In genomic region chr2:69729266-69729665, GRCh38 we compare ENCODE assay signal across 24 cellular contexts.
"Had no signal": no experiment of that assay in that cellular context is flagged by ENCODE, and none has a peak within 500 bp of the region (broad histone marks: within the 10 kb centered on the region; RNA-seq: fewer than 3 reads in every experiment).

No MANE protein-coding gene starts in this region.

- ATAC-seq: HepG2, Panc1, PC-3 had no signal

- DNase-seq: IMR-90; Karpas-422; KG1; MM.1S; NCI-H1092 treated with DMSO at 0.1 percent for 48 hours; NCI-H1436; NCI-H187; NCI-H2029; NCI-H2081 treated with DMSO at 0.1 percent for 48 hours; NCI-H2171; NCI-H226; NCI-H446; NCI-H510A; NCI-H524 treated with DMSO at 0.1 percent for 48 hours; NCI-H69; NCI-H774; NK-92 treated with Interleukin-12 subunit alpha and Interleukin-12 subunit beta, amount 100 ng/mL, for 24 hours; PC-3; SIG-M5 had no signal

- H3K4me3 ChIP-seq: SJSA1, SK-N-MC had no signal

- H3K27me3 ChIP-seq: SJSA1 had no signal

- H3K9me3 ChIP-seq: SJSA1 had no signal

- H3K36me3 ChIP-seq: SJSA1 had no signal

- H3K27ac ChIP-seq: RWPE1, SJSA1, SK-N-MC had no signal

- H3K4me1 ChIP-seq: SJSA1 had no signal
